ENCODE assay signal across 25 cellular contexts in the genomic region with DNA sequence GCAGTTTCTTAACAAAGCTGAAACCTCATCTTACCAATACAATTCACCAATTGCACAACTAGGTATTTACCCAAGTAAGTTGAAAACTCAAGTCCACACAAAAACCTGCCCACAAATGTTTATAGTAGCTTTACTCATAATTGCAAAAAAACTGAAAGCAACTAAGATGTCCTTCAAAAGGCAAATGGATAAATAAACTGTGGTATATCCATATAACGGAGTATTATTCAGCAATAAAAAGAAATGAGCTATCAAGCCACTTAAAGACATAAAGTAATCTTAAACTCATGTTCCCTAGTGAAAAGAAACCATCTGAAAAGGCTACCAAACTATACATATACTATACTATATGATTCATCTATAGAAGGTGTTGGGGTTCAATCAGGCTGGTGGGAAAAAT.
DNase-seq lines count a peak whose midpoint lies in the region; ATAC-seq, FAIRE-seq and TF ChIP-seq lines count a peak whose summit lies in the region.
"Had no signal": no experiment of that assay in that cellular context is flagged by ENCODE, and none has a peak within 500 bp of the region (broad histone marks: within the 10 kb centered on the region; RNA-seq: fewer than 3 reads in every experiment).

No MANE protein-coding gene starts in this region.

- ATAC-seq in SK-N-SH treated with all-trans-retinoic acid at 6 μM for 48 hours (no peak), left colon (no peak)
- ATAC-seq: GM12878 had no signal

- H3K9me3 ChIP-seq in SK-N-SH (no peaks in the 10 kb centered on the region), small intestine (ENCODE audit: control insufficient read depth, low read depth) (no peaks in the 10 kb centered on the region)
- H3K9me3 ChIP-seq: BE2C had no signal

- no peaks in the 10 kb centered on the region for H3K79me2 ChIP-seq in SK-N-SH (ENCODE audit: insufficient read depth)

- H2AFZ ChIP-seq in SK-N-SH (ENCODE audit: low read depth): no peak overlapping the region

- no peaks in the 10 kb centered on the region for H4K20me1 ChIP-seq in SK-N-SH (ENCODE audit: insufficient read depth)
- H4K20me1 ChIP-seq: BLaER1 had no signal

- no peak for TF ChIP-seq EP300 in SK-N-SH (IDR thresholded peaks at IDR 0.05; ENCODE audit: borderline replicate concordance in 1 of 2, low read depth in 1 of 2, low read length in 1 of 2)

- POLR2A ChIA-PET in SK-N-SH (lab: Yijun Ruan, JAX): no interaction called here

- TF ChIP-seq RAD21 in SK-N-SH (IDR thresholded peaks at IDR 0.05; ENCODE audit: low read length): no peak

- H3K4me1 ChIP-seq in SK-N-SH (ENCODE audit: control insufficient read depth in 1 of 2, insufficient read depth in 2 of 2, low read depth in 1 of 2, low read length in 1 of 2): peaks cover 0 to 5% of the 10 kb centered on the region in 2 experiments; a peak in 2 of 4 replicates
- no peaks in the 10 kb centered on the region for H3K4me1 ChIP-seq in small intestine (ENCODE audit: control insufficient read depth in 2 of 2, insufficient read depth in 1 of 2, low read depth in 1 of 2, low read length in 1 of 2)
- H3K4me1 ChIP-seq: BLaER1 had no signal

- WGBS in SK-N-SH (ENCODE audit: low lambda C conversion rate): 74% methylated on average over 1 of the region's 1 CpG
- 43 to 97% (median 91%) methylated on average over 1 of the region's 1 CpG for WGBS in small intestine, 3 donors

- no peak overlapping the region for H3K4me3 ChIP-seq in SK-N-SH (ENCODE audit: low read depth in 2 of 2, low read length in 1 of 2)
- H3K4me3 ChIP-seq in bronchial epithelial cell (ENCODE audit: low read depth, low read length): no peak overlapping the region
- no peak overlapping the region for H3K4me3 ChIP-seq in small intestine (ENCODE audit: low read depth in 1 of 2, low read length in 2 of 2)
- H3K4me3 ChIP-seq: BLaER1, GM12878 had no signal

- H3K27ac ChIP-seq in SK-N-SH (ENCODE audit: low read depth in 2 of 2, low read length in 1 of 2) (no peak overlapping the region), small intestine (ENCODE audit: low read depth in 1 of 2, low read length in 1 of 2) (no peak overlapping the region)
- H3K27ac ChIP-seq: BLaER1 had no signal

- H3K36me3 ChIP-seq in SK-N-SH (replicated peaks in 1 of 2; ENCODE audit: control insufficient read depth in 1 of 2, insufficient read depth in 2 of 2, low read length in 1 of 2): no peaks in the 10 kb centered on the region
- H3K36me3 ChIP-seq in bronchial epithelial cell (ENCODE audit: control insufficient read depth, insufficient read depth, low read length): no peaks in the 10 kb centered on the region
- no peaks in the 10 kb centered on the region for H3K36me3 ChIP-seq in small intestine (ENCODE audit: control insufficient read depth in 2 of 2, insufficient read depth in 2 of 2, low read length in 2 of 2)
- H3K36me3 ChIP-seq: BE2C, BLaER1 had no signal

- CTCF ChIA-PET in SK-N-SH (lab: Yijun Ruan, JAX): no interaction called here

- no peak for DNase-seq in SK-N-SH
- peak; percentile 3 for DNase-seq in bronchial epithelial cell (ENCODE audit: low read depth)
- DNase-seq in small intestine: no peak
- no peak for DNase-seq in left colon
- DNase-seq: 8988T; ACHN; BE2C; C1 segment of cervical spinal cord; CD4-positive, alpha-beta memory T cell; CD4-positive, CD25-positive, alpha-beta regulatory T cell; CD8-positive, alpha-beta memory T cell; COR-L47; DMS 273 treated with DMSO at 0.1 percent for 48 hours; DMS153; DMS53; DMS79; DND-41; EL; GDM1 had no signal

- FAIRE-seq in bronchial epithelial cell (lab: Jason Lieb, UNC) (no peak), small intestine (lab: Jason Lieb, UNC) (peak; percentile 67)
- FAIRE-seq: A204.1, GM12878, GM12892, GM18507 had no signal

- H3F3A ChIP-seq in SK-N-SH (replicated peaks; ENCODE audit: insufficient read depth): no peaks in the 10 kb centered on the region

- no peak overlapping the region for H3K4me2 ChIP-seq in SK-N-SH
- H3K4me2 ChIP-seq: BLaER1 had no signal

- H3K27me3 ChIP-seq in SK-N-SH (ENCODE audit: insufficient read depth) (no peaks in the 10 kb centered on the region), bronchial epithelial cell (ENCODE audit: control insufficient read depth, insufficient read depth, low read length) (no peaks in the 10 kb centered on the region), small intestine (ENCODE audit: control insufficient read depth in 2 of 2, insufficient read depth in 2 of 2, low read length in 2 of 2) (no peaks in the 10 kb centered on the region)
- H3K27me3 ChIP-seq: BE2C, BLaER1 had no signal

- intact Hi-C loops in left colon (cut with DNase I, micrococcal nuclease): no loop called here

- no peak overlapping the region for H3K9ac ChIP-seq in SK-N-SH
- H3K9ac ChIP-seq: BLaER1 had no signal

- TF ChIP-seq CTCF in SK-N-SH (IDR thresholded peaks at IDR 0.05): no peak
- TF ChIP-seq CTCF in bronchial epithelial cell (IDR thresholded peaks at IDR 0.05; ENCODE audit: insufficient read depth, low read length, severe bottlenecking): no peak

- no peaks in the 10 kb centered on the region for H3K9me2 ChIP-seq in SK-N-SH

TF ChIP-seq in SK-N-SH treated with all-trans-retinoic acid at 6 μM for 48 hours, 23 proteins besides CTCF, POLR2A, EP300 and RAD21 (continues in another document):
- TF ChIP-seq, protein P1, sequence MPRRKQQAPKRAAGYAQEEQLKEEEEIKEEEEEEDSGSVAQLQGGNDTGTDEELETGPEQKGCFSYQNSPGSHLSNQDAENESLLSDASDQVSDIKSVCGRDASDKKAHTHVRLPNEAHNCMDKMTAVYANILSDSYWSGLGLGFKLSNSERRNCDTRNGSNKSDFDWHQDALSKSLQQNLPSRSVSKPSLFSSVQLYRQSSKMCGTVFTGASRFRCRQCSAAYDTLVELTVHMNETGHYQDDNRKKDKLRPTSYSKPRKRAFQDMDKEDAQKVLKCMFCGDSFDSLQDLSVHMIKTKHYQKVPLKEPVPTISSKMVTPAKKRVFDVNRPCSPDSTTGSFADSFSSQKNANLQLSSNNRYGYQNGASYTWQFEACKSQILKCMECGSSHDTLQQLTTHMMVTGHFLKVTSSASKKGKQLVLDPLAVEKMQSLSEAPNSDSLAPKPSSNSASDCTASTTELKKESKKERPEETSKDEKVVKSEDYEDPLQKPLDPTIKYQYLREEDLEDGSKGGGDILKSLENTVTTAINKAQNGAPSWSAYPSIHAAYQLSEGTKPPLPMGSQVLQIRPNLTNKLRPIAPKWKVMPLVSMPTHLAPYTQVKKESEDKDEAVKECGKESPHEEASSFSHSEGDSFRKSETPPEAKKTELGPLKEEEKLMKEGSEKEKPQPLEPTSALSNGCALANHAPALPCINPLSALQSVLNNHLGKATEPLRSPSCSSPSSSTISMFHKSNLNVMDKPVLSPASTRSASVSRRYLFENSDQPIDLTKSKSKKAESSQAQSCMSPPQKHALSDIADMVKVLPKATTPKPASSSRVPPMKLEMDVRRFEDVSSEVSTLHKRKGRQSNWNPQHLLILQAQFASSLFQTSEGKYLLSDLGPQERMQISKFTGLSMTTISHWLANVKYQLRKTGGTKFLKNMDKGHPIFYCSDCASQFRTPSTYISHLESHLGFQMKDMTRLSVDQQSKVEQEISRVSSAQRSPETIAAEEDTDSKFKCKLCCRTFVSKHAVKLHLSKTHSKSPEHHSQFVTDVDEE (CRISPR knock-in tag; IDR thresholded peaks at IDR 0.05): no peak

TF ChIP-seq in SK-N-SH, 30 proteins besides CTCF, POLR2A, EP300 and RAD21:
- TF ChIP-seq FOXM1 (IDR thresholded peaks at IDR 0.05; ENCODE audit: low read depth) (no peak), GATA2 (CRISPR knock-in tag; IDR thresholded peaks at IDR 0.05) (no peak), JUND (IDR thresholded peaks at IDR 0.05) (no peak), TEAD4 (IDR thresholded peaks at IDR 0.05; ENCODE audit: borderline replicate concordance, insufficient read depth) (no peak), RFX5 (IDR thresholded peaks at IDR 0.05; ENCODE audit: low read length) (no peak), FOXJ3 (CRISPR knock-in tag; IDR thresholded peaks at IDR 0.05) (no peak), FOSL2 (IDR thresholded peaks at IDR 0.05; ENCODE audit: borderline replicate concordance, low read depth) (no peak), CHD2 (IDR thresholded peaks at IDR 0.05; ENCODE audit: low read length, partially characterized antibody) (no peak)
- TF ChIP-seq, protein P2, sequence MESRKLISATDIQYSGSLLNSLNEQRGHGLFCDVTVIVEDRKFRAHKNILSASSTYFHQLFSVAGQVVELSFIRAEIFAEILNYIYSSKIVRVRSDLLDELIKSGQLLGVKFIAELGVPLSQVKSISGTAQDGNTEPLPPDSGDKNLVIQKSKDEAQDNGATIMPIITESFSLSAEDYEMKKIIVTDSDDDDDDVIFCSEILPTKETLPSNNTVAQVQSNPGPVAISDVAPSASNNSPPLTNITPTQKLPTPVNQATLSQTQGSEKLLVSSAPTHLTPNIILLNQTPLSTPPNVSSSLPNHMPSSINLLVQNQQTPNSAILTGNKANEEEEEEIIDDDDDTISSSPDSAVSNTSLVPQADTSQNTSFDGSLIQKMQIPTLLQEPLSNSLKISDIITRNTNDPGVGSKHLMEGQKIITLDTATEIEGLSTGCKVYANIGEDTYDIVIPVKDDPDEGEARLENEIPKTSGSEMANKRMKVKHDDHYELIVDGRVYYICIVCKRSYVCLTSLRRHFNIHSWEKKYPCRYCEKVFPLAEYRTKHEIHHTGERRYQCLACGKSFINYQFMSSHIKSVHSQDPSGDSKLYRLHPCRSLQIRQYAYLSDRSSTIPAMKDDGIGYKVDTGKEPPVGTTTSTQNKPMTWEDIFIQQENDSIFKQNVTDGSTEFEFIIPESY (IDR thresholded peaks at IDR 0.05; ENCODE audit: borderline replicate concordance, low read depth): no peak
